In the genomic region with DNA sequence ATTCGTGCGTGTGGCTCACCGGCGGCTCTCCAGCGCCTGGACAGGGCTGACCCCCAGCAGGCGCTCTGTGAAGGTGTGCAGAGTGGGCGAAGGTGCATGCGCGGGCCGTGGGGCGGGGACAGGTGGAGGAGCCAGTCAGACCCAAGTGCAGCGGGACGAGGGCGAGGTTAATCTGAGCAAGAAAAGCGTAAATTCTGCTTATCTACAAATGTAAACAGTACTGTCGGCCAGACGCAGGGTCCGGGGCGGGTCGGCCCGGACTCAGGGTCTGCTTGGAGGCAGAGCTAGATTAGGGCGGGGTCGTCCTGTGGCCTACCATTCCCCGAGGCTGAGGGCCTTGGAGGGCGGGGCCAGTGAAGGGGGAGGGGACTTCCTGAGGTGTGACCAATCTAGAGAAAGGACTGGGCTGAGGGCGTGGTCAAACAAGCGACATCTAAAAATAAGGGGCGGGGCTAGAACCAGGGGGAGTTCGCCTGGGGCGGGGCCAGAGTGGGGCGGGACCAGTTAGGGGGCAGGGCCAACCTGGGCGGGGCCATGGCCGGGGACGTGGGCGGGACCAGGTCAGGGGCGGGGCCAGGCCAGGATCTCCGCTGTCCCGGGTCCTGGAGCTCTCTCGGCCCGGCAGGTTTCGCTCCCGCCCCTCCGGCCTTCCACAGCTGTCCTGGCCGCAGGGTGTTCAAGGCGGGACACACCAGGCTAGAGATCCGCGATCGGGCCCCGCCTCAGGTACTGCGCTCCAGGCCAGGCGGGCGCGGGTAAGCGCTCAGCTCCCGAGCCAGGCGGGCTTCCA, we compare ENCODE assay signal across 8 cellular contexts. TPM values are rescaled to one million over a fixed set of nuclear protein-coding genes. Genes with fewer than 3 reads are reported as not detected.
DNase-seq lines count a peak whose midpoint lies in the region; ATAC-seq and TF ChIP-seq lines count a peak whose summit lies in the region.

SEC14L5 (plus strand) TSS at position 611 of the 790 bp plus-strand sequence. CDS start 994 bp downstream, outside the sequence.

- H3K36me3 ChIP-seq in Karpas-422 (ENCODE audit: insufficient read depth, low read length) = no peaks in the 10 kb centered on the region

- no peaks in the 10 kb centered on the region for H3K9me3 Mint-ChIP-seq in activated T-helper 2 cell treated with anti-CD3 and anti-CD28 coated beads, Interferon-gamma antibody, Interleukin-2, Interleukin-4, amounts not matched to agents 10 μg/mL and 5 μg/mL and 100 μg/mL, durations not matched to agents 14 hours and 24 hours and 36 hours
- peaks cover 0 to 7% (median 4%) of the 10 kb centered on the region in 7 donors for H3K9me3 Mint-ChIP-seq in naive B cell

- no peaks in the 10 kb centered on the region for H4K20me1 ChIP-seq in Karpas-422 (ENCODE audit: insufficient read depth, low read depth, low read length)

- ATAC-seq in GM21576 (IDR thresholded peaks at IDR 0.05; ENCODE audit: unreplicated experiment) (peak; percentile 64), naive B cell (ENCODE audit: low read depth in 2 of 2) (peak; percentile 83 to 85)

- TF ChIP-seq CTCF in fibroblast of mammary gland (conservative IDR thresholded peaks at IDR 0.05; ENCODE audit: control insufficient read depth, insufficient read depth, low read depth, low read length) = no peak

- H3K27me3 ChIP-seq in Karpas-422 (ENCODE audit: low read length) = no peaks in the 10 kb centered on the region

- H3K4me1 ChIP-seq in Karpas-422 (ENCODE audit: low read length) = no peaks in the 10 kb centered on the region

- H3K79me2 ChIP-seq in Karpas-422 (ENCODE audit: low read length) = no peaks in the 10 kb centered on the region

- H3K4me3 ChIP-seq in Karpas-422 (ENCODE audit: low read length) (no peak within 1 kb of the TSS), fibroblast of mammary gland (ENCODE audit: control insufficient read depth, low read depth, low read length) (peak within 1 kb of the TSS; percentile 67)

- no peak within 1 kb of the TSS for H2AFZ ChIP-seq in Karpas-422 (ENCODE audit: low read length)

- H3K9me2 ChIP-seq in Karpas-422 (replicated peaks; ENCODE audit: insufficient read depth, low read length) = no peaks in the 10 kb centered on the region

- no peaks in the 10 kb centered on the region for H3K9me3 ChIP-seq in Karpas-422 (ENCODE audit: low read length)

- peaks cover 13% of the 10 kb centered on the region for H3K27me3 Mint-ChIP-seq in activated T-helper 2 cell treated with anti-CD3 and anti-CD28 coated beads, Interferon-gamma antibody, Interleukin-2, Interleukin-4, amounts not matched to agents 10 μg/mL and 5 μg/mL and 100 μg/mL, durations not matched to agents 14 hours and 24 hours and 36 hours (ENCODE audit: low read depth)
- peaks cover 43 to 76% (median 60%) of the 10 kb centered on the region in 3 donors for H3K27me3 Mint-ChIP-seq in naive B cell

- no peak within 1 kb of the TSS for H3K4me2 ChIP-seq in Karpas-422 (ENCODE audit: low read depth, low read length, poor library complexity, severe bottlenecking)

- no peak within 1 kb of the TSS for H3K27ac Mint-ChIP-seq in activated T-helper 2 cell treated with anti-CD3 and anti-CD28 coated beads, Interferon-gamma antibody, Interleukin-2, Interleukin-4, amounts not matched to agents 10 μg/mL and 5 μg/mL and 100 μg/mL, durations not matched to agents 14 hours and 24 hours and 36 hours
- peak within 1 kb of the TSS in 4 of 6 donors; percentile 27 to 70 (median 48) for H3K27ac Mint-ChIP-seq in naive B cell

- H3K36me3 Mint-ChIP-seq in activated T-helper 2 cell treated with anti-CD3 and anti-CD28 coated beads, Interferon-gamma antibody, Interleukin-2, Interleukin-4, amounts not matched to agents 10 μg/mL and 5 μg/mL and 100 μg/mL, durations not matched to agents 14 hours and 24 hours and 36 hours (ENCODE audit: low read depth) = no peaks in the 10 kb centered on the region
- peaks cover 0 to 8% of the 10 kb centered on the region in 2 donors for H3K36me3 Mint-ChIP-seq in naive B cell

- no peak within 1 kb of the TSS for H3K9ac ChIP-seq in Karpas-422 (ENCODE audit: low read length)

- peak within 1 kb of the TSS; percentile 82 for H3K4me3 Mint-ChIP-seq in activated T-helper 2 cell treated with anti-CD3 and anti-CD28 coated beads, Interferon-gamma antibody, Interleukin-2, Interleukin-4, amounts not matched to agents 10 μg/mL and 5 μg/mL and 100 μg/mL, durations not matched to agents 14 hours and 24 hours and 36 hours (ENCODE audit: low read depth)
- H3K4me3 Mint-ChIP-seq in naive B cell = peak within 1 kb of the TSS; percentile 58 to 89 (median 82)

- no peak within 1 kb of the TSS for H3K27ac ChIP-seq in Karpas-422 (ENCODE audit: low read length)

- intact Hi-C loops in activated T-helper 2 cell treated with anti-CD3 and anti-CD28 coated beads, Interferon-gamma antibody, Interleukin-2, Interleukin-4, amounts not matched to agents 10 μg/mL and 5 μg/mL and 100 μg/mL, durations not matched to agents 14 hours and 24 hours and 36 hours (cut with micrococcal nuclease) = loop anchor here (1.0 to 10.0 kb wide), 4 partner anchors 111 to 342 kb away; partner anchors contain the start of genes ANKS3, DNAAF8, GLYR1 and UBN1

- peak; percentile 100 for DNase-seq in COLO829 (ENCODE audit: low spot score)
- DNase-seq in Karpas-422 = peak; percentile 97
- DNase-seq in RPMI8226 = peak; percentile 99
- peak; percentile 89 for DNase-seq in activated T-helper 2 cell treated with anti-CD3 and anti-CD28 coated beads, Interferon-gamma antibody, Interleukin-2, Interleukin-4, amounts not matched to agents 10 μg/mL and 5 μg/mL and 100 μg/mL, durations not matched to agents 14 hours and 24 hours and 36 hours (ENCODE audit: low spot score)
- DNase-seq in fibroblast of mammary gland (ENCODE audit: low read depth) = peak; percentile 96
- DNase-seq in naive B cell = peak; percentile 73
- peak; percentile 71 to 74 for DNase-seq in stimulated activated CD8-positive, alpha-beta memory T cell treated with anti-CD3 and anti-CD28 coated beads, Interleukin-7, amount 100 ng/mL, for 4 hours (ENCODE audit: low read depth in 2 of 2)

- H3K4me1 Mint-ChIP-seq in activated T-helper 2 cell treated with anti-CD3 and anti-CD28 coated beads, Interferon-gamma antibody, Interleukin-2, Interleukin-4, amounts not matched to agents 10 μg/mL and 5 μg/mL and 100 μg/mL, durations not matched to agents 14 hours and 24 hours and 36 hours (ENCODE audit: low read depth) = peaks cover 13% of the 10 kb centered on the region
- H3K4me1 Mint-ChIP-seq in naive B cell = peaks cover 18 to 21% (median 21%) of the 10 kb centered on the region in 3 donors

RNA-seq across cellular contexts. Expression of gene SEC14L5, which starts in this region (rescaled TPM):
- not detected in 2 replicates for total RNA-seq in Karpas-422 (2014; rRNA removed; shearing (Covaris generic); ENCODE audit: low replicate concordance)
- not detected in 2 replicates for total RNA-seq in activated T-helper 2 cell treated with anti-CD3 and anti-CD28 coated beads, Interferon-gamma antibody, Interleukin-2, Interleukin-4, amounts not matched to agents 10 μg/mL and 5 μg/mL and 100 μg/mL, durations not matched to agents 14 hours and 24 hours and 36 hours
- under 1 TPM in 3 of 6 donors, not detected in 3; 0.08 to 0.48 (median 0.43) TPM for polyA plus RNA-seq in naive B cell (ENCODE audit: low read depth in 6 of 6)

Comparison
In these comparisons a context has a peak if more than half of its experiments do, and no peak if none do; other contexts are left out.
1. Peak in DNase-seq in Karpas-422; RNA of the gene not detected or under 1 TPM.
2. Peak in DNase-seq in activated T-helper 2 cell treated with anti-CD3 and anti-CD28 coated beads, Interferon-gamma antibody, Interleukin-2, Interleukin-4, amounts not matched to agents 10 μg/mL and 5 μg/mL and 100 μg/mL, durations not matched to agents 14 hours and 24 hours and 36 hours; RNA of the gene not detected or under 1 TPM.
3. Peak in DNase-seq and ATAC-seq in naive B cell; RNA of the gene not detected or under 1 TPM.